8 cellular contexts compared by ENCODE assay signal in genomic region chr19:35000647-35001501, GRCh38. TPM values are rescaled to one million over a fixed set of nuclear protein-coding genes. Genes with fewer than 3 reads are reported as not detected.
DNase-seq lines count a peak whose midpoint lies in the region; ATAC-seq and TF ChIP-seq lines count a peak whose summit lies in the region.

No MANE protein-coding gene starts in this region.

- peaks cover 85% of the 10 kb centered on the region for H3K4me1 ChIP-seq in CD4-positive, alpha-beta memory T cell (ENCODE audit: insufficient read depth, low read length)
- H3K4me1 ChIP-seq in OCI-LY7 (ENCODE audit: insufficient read depth, low read length, poor library complexity, severe bottlenecking), result peaks cover 63% of the 10 kb centered on the region
- H3K4me1 ChIP-seq in vagina, result peaks cover 62% of the 10 kb centered on the region

- peak; percentile 4 for ATAC-seq in omental fat pad (ENCODE audit: low FRiP score)

- peak overlapping the region; percentile 94 to 99 (median 99) for H3K4me3 Mint-ChIP-seq in CD4-positive, alpha-beta memory T cell
- H3K4me3 Mint-ChIP-seq in activated T-helper 1 cell treated with anti-CD3 and anti-CD28 coated beads, Interleukin-12 subunit alpha, Interleukin-12 subunit beta, Interleukin-2, Interleukin-4 antibody, amounts not matched to agents 30 ng/mL and 10 ng/mL and 1 ng/mL, durations not matched to agents 14 hours and 24 hours and 36 hours, result peak overlapping the region; percentile 98

- DNase-seq in CD4-positive, alpha-beta memory T cell, result peak; percentile 56 to 89 (median 60)
- DNase-seq in H7 (no peak), OCI-LY7 (ENCODE audit: low spot score) (peak; percentile 89), fibroblast of villous mesenchyme (ENCODE audit: low read depth) (peak; percentile 45), omental fat pad (ENCODE audit: low spot score) (no peak), vagina (ENCODE audit: extremely low spot score in 2 of 2) (no peak), NCI-H1436 (lab: John Stamatoyannopoulos, UW) (no peak)
- DNase-seq in activated T-helper 1 cell treated with anti-CD3 and anti-CD28 coated beads, Interleukin-12 subunit alpha, Interleukin-12 subunit beta, Interleukin-2, Interleukin-4 antibody, amounts not matched to agents 30 ng/mL and 10 ng/mL and 1 ng/mL, durations not matched to agents 14 hours and 24 hours and 36 hours (ENCODE audit: low spot score), result peak; percentile 44

- peaks cover 58% of the 10 kb centered on the region for H3K79me2 ChIP-seq in OCI-LY7 (ENCODE audit: insufficient read depth, low read depth, low read length)

- intact Hi-C loops in CD4-positive, alpha-beta memory T cell (cut with micrococcal nuclease), result loop anchor here (1.0 to 5.0 kb wide), 3 partner anchors 13 to 41 kb away; partner anchors contain the start of gene HPN
- intact Hi-C loops in OCI-LY7 (cut with micrococcal nuclease; ENCODE audit: unreplicated experiment), result no loop called here
- intact Hi-C loops in activated T-helper 1 cell treated with anti-CD3 and anti-CD28 coated beads, Interleukin-12 subunit alpha, Interleukin-12 subunit beta, Interleukin-2, Interleukin-4 antibody, amounts not matched to agents 30 ng/mL and 10 ng/mL and 1 ng/mL, durations not matched to agents 14 hours and 24 hours and 36 hours (cut with micrococcal nuclease), result loop anchor here (1.0 to 5.0 kb wide), 5 partner anchors 11 to 269 kb away; partner anchors contain the start of genes ZNF181, ZNF599 and ZNF792
- intact Hi-C loops in vagina (cut with DNase I), result no loop called here

- peaks cover 7% of the 10 kb centered on the region for H3K36me3 ChIP-seq in CD4-positive, alpha-beta memory T cell (ENCODE audit: insufficient read depth, low read length)
- peaks cover 20% of the 10 kb centered on the region for H3K36me3 ChIP-seq in H7 (replicated peaks; ENCODE audit: control insufficient read depth, insufficient read depth, low read length)
- H3K36me3 ChIP-seq in OCI-LY7 (ENCODE audit: insufficient read depth, low read length), result peaks cover 44% of the 10 kb centered on the region
- H3K36me3 ChIP-seq in vagina, result no peaks in the 10 kb centered on the region

- no peaks in the 10 kb centered on the region for H3K9me3 ChIP-seq in CD4-positive, alpha-beta memory T cell (ENCODE audit: control insufficient read depth in 1 of 2, low read length in 2 of 2)
- H3K9me3 ChIP-seq in OCI-LY7 (ENCODE audit: low read length) (no peaks in the 10 kb centered on the region), vagina (no peaks in the 10 kb centered on the region)

- H4K20me1 ChIP-seq in OCI-LY7 (ENCODE audit: insufficient read depth, low read length), result peaks cover 10% of the 10 kb centered on the region; the same call in 1 of the 2 replicates

- no peaks in the 10 kb centered on the region for H3K9me3 Mint-ChIP-seq in CD4-positive, alpha-beta memory T cell
- H3K9me3 Mint-ChIP-seq in activated T-helper 1 cell treated with anti-CD3 and anti-CD28 coated beads, Interleukin-12 subunit alpha, Interleukin-12 subunit beta, Interleukin-2, Interleukin-4 antibody, amounts not matched to agents 30 ng/mL and 10 ng/mL and 1 ng/mL, durations not matched to agents 14 hours and 24 hours and 36 hours, result no peaks in the 10 kb centered on the region

- H3K27ac Mint-ChIP-seq in CD4-positive, alpha-beta memory T cell, result peak overlapping the region; percentile 88 to 99 (median 98)
- H3K27ac Mint-ChIP-seq in activated T-helper 1 cell treated with anti-CD3 and anti-CD28 coated beads, Interleukin-12 subunit alpha, Interleukin-12 subunit beta, Interleukin-2, Interleukin-4 antibody, amounts not matched to agents 30 ng/mL and 10 ng/mL and 1 ng/mL, durations not matched to agents 14 hours and 24 hours and 36 hours, result peak overlapping the region; percentile 95

- H3K4me3 ChIP-seq in CD4-positive, alpha-beta memory T cell (ENCODE audit: low read length in 2 of 2), result peak overlapping the region; percentile 32 to 83
- H3K4me3 ChIP-seq in H7 (ENCODE audit: insufficient read depth, low read depth, low read length) (peak overlapping the region; percentile 94), OCI-LY7 (ENCODE audit: low read depth, low read length, poor library complexity, severe bottlenecking) (peak overlapping the region; percentile 73), fibroblast of villous mesenchyme (ENCODE audit: low read depth, low read length) (peak overlapping the region; percentile 77), vagina (peak overlapping the region; percentile 70 to 93)

- H3K4me2 ChIP-seq in OCI-LY7 (ENCODE audit: low read length), result peak overlapping the region; percentile 95

- POLR2A ChIA-PET in CD4-positive, alpha-beta memory T cell (lab: Charles Lee; ENCODE audit: partially characterized antibody), result interaction anchor here (0.8 to 11.0 kb wide), 13 partner anchors 10 to 1214 kb away, joined by 3 to 282 read pairs (median 6); partner anchors contain the start of genes ZNF146, ZNF565 and ZNF792
- POLR2A ChIA-PET in OCI-LY7 (lab: Charles Lee), result interaction anchor here (0.5 to 0.7 kb wide), 3 partner anchors 235 to 459 kb away, joined by 3 to 4 read pairs (median 4); no protein-coding TSS in a partner anchor

- H3K4me1 Mint-ChIP-seq in CD4-positive, alpha-beta memory T cell, result peaks cover 50 to 86% (median 70%) of the 10 kb centered on the region in 4 donors
- H3K4me1 Mint-ChIP-seq in activated T-helper 1 cell treated with anti-CD3 and anti-CD28 coated beads, Interleukin-12 subunit alpha, Interleukin-12 subunit beta, Interleukin-2, Interleukin-4 antibody, amounts not matched to agents 30 ng/mL and 10 ng/mL and 1 ng/mL, durations not matched to agents 14 hours and 24 hours and 36 hours (ENCODE audit: low read depth), result peaks cover 59% of the 10 kb centered on the region

- H3K27me3 ChIP-seq in CD4-positive, alpha-beta memory T cell (ENCODE audit: insufficient read depth, low read length), result no peaks in the 10 kb centered on the region
- H3K27me3 ChIP-seq in H7 (ENCODE audit: control insufficient read depth, insufficient read depth, low read length) (no peaks in the 10 kb centered on the region), vagina (no peaks in the 10 kb centered on the region)

- H3K9me2 ChIP-seq in OCI-LY7 (ENCODE audit: insufficient read depth, low read length), result no peaks in the 10 kb centered on the region

- no TSS peak for BruUV-seq in OCI-LY7 (replicated peaks; lab: Mats Ljungman, UMichigan)

- no peak for TF ChIP-seq POLR2A in vagina (IDR thresholded peaks at IDR 0.05)

- CTCF ChIA-PET in CD4-positive, alpha-beta memory T cell (lab: Charles Lee; ENCODE audit: partially characterized antibody), result interaction anchor here (1.2 to 6.2 kb wide), 3 partner anchors 11 to 28 kb away, joined by 3 to 71 read pairs (median 47); no protein-coding TSS in a partner anchor
- CTCF ChIA-PET in OCI-LY7 (lab: Charles Lee; ENCODE audit: unreplicated experiment), result no interaction called here

- TF ChIP-seq CTCF in OCI-LY7 (conservative IDR thresholded peaks at IDR 0.05; ENCODE audit: low read length) (no peak), fibroblast of villous mesenchyme (IDR thresholded peaks at IDR 0.05; ENCODE audit: insufficient read depth, low read depth, low read length) (no peak), omental fat pad (IDR thresholded peaks at IDR 0.05) (no peak), vagina (IDR thresholded peaks at IDR 0.05) (no peak)

- peak overlapping the region; percentile 88 for H3K27ac ChIP-seq in CD4-positive, alpha-beta memory T cell (ENCODE audit: low read depth, low read length)
- H3K27ac ChIP-seq in OCI-LY7 (ENCODE audit: low read depth, low read length, poor library complexity, severe bottlenecking) (peak overlapping the region; percentile 88), vagina (peak overlapping the region; percentile 98)

- no peaks in the 10 kb centered on the region for H3K27me3 Mint-ChIP-seq in CD4-positive, alpha-beta memory T cell
- H3K27me3 Mint-ChIP-seq in activated T-helper 1 cell treated with anti-CD3 and anti-CD28 coated beads, Interleukin-12 subunit alpha, Interleukin-12 subunit beta, Interleukin-2, Interleukin-4 antibody, amounts not matched to agents 30 ng/mL and 10 ng/mL and 1 ng/mL, durations not matched to agents 14 hours and 24 hours and 36 hours (ENCODE audit: insufficient read depth), result no peaks in the 10 kb centered on the region

- peaks cover 0 to 28% of the 10 kb centered on the region in 2 donors for H3K36me3 Mint-ChIP-seq in CD4-positive, alpha-beta memory T cell
- H3K36me3 Mint-ChIP-seq in activated T-helper 1 cell treated with anti-CD3 and anti-CD28 coated beads, Interleukin-12 subunit alpha, Interleukin-12 subunit beta, Interleukin-2, Interleukin-4 antibody, amounts not matched to agents 30 ng/mL and 10 ng/mL and 1 ng/mL, durations not matched to agents 14 hours and 24 hours and 36 hours (ENCODE audit: low read depth), result peaks cover 20% of the 10 kb centered on the region

- H2AFZ ChIP-seq in OCI-LY7 (ENCODE audit: low read length), result no peak overlapping the region

RNA-seq across cellular contexts. Expression of gene GRAMD1A, which starts 0.8 kb away (rescaled TPM):
- 100 to 1,000 TPM; 205 to 221 TPM for total RNA-seq in CD4-positive, alpha-beta memory T cell
- polyA plus RNA-seq in CD4-positive, alpha-beta memory T cell, result 10 to 100 TPM; 16.3 to 55.4 TPM
- total RNA-seq in H7 (2014; rRNA removed; shearing (Covaris generic)), result 110 and 138 TPM in 2 replicates
- total RNA-seq in OCI-LY7 (2014; rRNA removed; shearing (Covaris generic)), result 67.9 and 84.2 TPM in 2 replicates
- 124 and 133 TPM in 2 replicates for total RNA-seq in OCI-LY7 (2022)
- 176 and 189 TPM in 2 replicates for total RNA-seq in activated T-helper 1 cell treated with anti-CD3 and anti-CD28 coated beads, Interleukin-12 subunit alpha, Interleukin-12 subunit beta, Interleukin-2, Interleukin-4 antibody, amounts not matched to agents 30 ng/mL and 10 ng/mL and 1 ng/mL, durations not matched to agents 14 hours and 24 hours and 36 hours
- 23.3 and 26.7 TPM in 2 replicates for total RNA-seq in fibroblast of villous mesenchyme
- 10 to 100 TPM; 34.7 to 70.7 (median 43.3) TPM for total RNA-seq in omental fat pad
- total RNA-seq in vagina, result 61.9 TPM

RNA-seq across cellular contexts. Expression of gene SCN1B, which starts 29.4 kb away (rescaled TPM):
- total RNA-seq in CD4-positive, alpha-beta memory T cell, result 1 to 10 TPM; 1.4 to 1.5 TPM
- polyA plus RNA-seq in CD4-positive, alpha-beta memory T cell, result under 1 TPM in 1 of 2 donors, not detected in 1; 0.64 TPM
- total RNA-seq in H7 (2014; rRNA removed; shearing (Covaris generic)), result 8.1 and 8.9 TPM in 2 replicates
- total RNA-seq in OCI-LY7 (2014; rRNA removed; shearing (Covaris generic)), result 0.41 and 0.59 TPM in 2 replicates
- total RNA-seq in OCI-LY7 (2022) (3.1 and 3.6 TPM in 2 replicates), fibroblast of villous mesenchyme (2.6 and 3.2 TPM in 2 replicates), omental fat pad (10 to 100 TPM in 3 of 4 donors, 1 to 10 TPM in 1; 8.0 to 23.2 (median 11.8) TPM), vagina (8.6 TPM)
- total RNA-seq in activated T-helper 1 cell treated with anti-CD3 and anti-CD28 coated beads, Interleukin-12 subunit alpha, Interleukin-12 subunit beta, Interleukin-2, Interleukin-4 antibody, amounts not matched to agents 30 ng/mL and 10 ng/mL and 1 ng/mL, durations not matched to agents 14 hours and 24 hours and 36 hours, result 1.1 and 1.2 TPM in 2 replicates

RNA-seq across cellular contexts. Expression of gene ZNF792, which starts 36.8 kb away (rescaled TPM):
- 10 to 100 TPM; 33.9 to 34.7 TPM for total RNA-seq in CD4-positive, alpha-beta memory T cell
- 10 to 100 TPM; 10.1 to 23.9 TPM for polyA plus RNA-seq in CD4-positive, alpha-beta memory T cell
- 16.7 and 18.0 TPM in 2 replicates for total RNA-seq in H7 (2014; rRNA removed; shearing (Covaris generic))
- 8.0 and 8.3 TPM in 2 replicates for total RNA-seq in OCI-LY7 (2014; rRNA removed; shearing (Covaris generic))
- total RNA-seq in OCI-LY7 (2022) (9.5 TPM in 2 replicates), fibroblast of villous mesenchyme (5.8 and 6.5 TPM in 2 replicates), omental fat pad (10 to 100 TPM in 2 of 4 donors, 1 to 10 TPM in 2; 3.7 to 29.3 (median 8.7) TPM), vagina (4.2 TPM)
- total RNA-seq in activated T-helper 1 cell treated with anti-CD3 and anti-CD28 coated beads, Interleukin-12 subunit alpha, Interleukin-12 subunit beta, Interleukin-2, Interleukin-4 antibody, amounts not matched to agents 30 ng/mL and 10 ng/mL and 1 ng/mL, durations not matched to agents 14 hours and 24 hours and 36 hours, result 6.5 and 6.8 TPM in 2 replicates

RNA-seq across cellular contexts. Expression of gene HPN, which starts 40.6 kb away (rescaled TPM):
- total RNA-seq in CD4-positive, alpha-beta memory T cell, result under 1 TPM in 1 of 2 experiments, not detected in 1; 0.15 TPM
- under 1 TPM in 1 of 2 donors, not detected in 1; 0.57 TPM for polyA plus RNA-seq in CD4-positive, alpha-beta memory T cell
- total RNA-seq in H7 (2014; rRNA removed; shearing (Covaris generic)), result 6.1 and 13.9 TPM in 2 replicates
- 0.19 TPM in 1 of 2 replicates, not detected in the other for total RNA-seq in OCI-LY7 (2014; rRNA removed; shearing (Covaris generic))
- total RNA-seq in OCI-LY7 (2022) (0.17 TPM in 1 of 2 replicates, not detected in the other), fibroblast of villous mesenchyme (not detected in 2 replicates), omental fat pad (1 to 10 TPM in 3 of 4 donors, under 1 TPM in 1; 0.95 to 1.4 (median 1.2) TPM), vagina (not detected)
- not detected in 2 replicates for total RNA-seq in activated T-helper 1 cell treated with anti-CD3 and anti-CD28 coated beads, Interleukin-12 subunit alpha, Interleukin-12 subunit beta, Interleukin-2, Interleukin-4 antibody, amounts not matched to agents 30 ng/mL and 10 ng/mL and 1 ng/mL, durations not matched to agents 14 hours and 24 hours and 36 hours

Comparison
In these comparisons a context has a peak if more than half of its experiments do, and no peak if none do; other contexts are left out.
1. DNase-seq: peak in CD4-positive, alpha-beta memory T cell (5 of 5), OCI-LY7 (single experiment), activated T-helper 1 cell treated with anti-CD3 and anti-CD28 coated beads, Interleukin-12 subunit alpha, Interleukin-12 subunit beta, Interleukin-2, Interleukin-4 antibody, amounts not matched to agents 30 ng/mL and 10 ng/mL and 1 ng/mL, durations not matched to agents 14 hours and 24 hours and 36 hours (single experiment) and fibroblast of villous mesenchyme (single experiment); none in H7 (single experiment), omental fat pad (single experiment), vagina (0 of 2) and NCI-H1436 (single experiment).
2. intact Hi-C loops: an anchor here in CD4-positive, alpha-beta memory T cell (1.0 to 5.0 kb wide) and activated T-helper 1 cell treated with anti-CD3 and anti-CD28 coated beads, Interleukin-12 subunit alpha, Interleukin-12 subunit beta, Interleukin-2, Interleukin-4 antibody, amounts not matched to agents 30 ng/mL and 10 ng/mL and 1 ng/mL, durations not matched to agents 14 hours and 24 hours and 36 hours (1.0 to 5.0 kb wide); none called in OCI-LY7 and vagina.
3. Peak in every context shown above with its lines, with median percentiles within 50 percentile points of each other: H3K27ac ChIP-seq and H3K4me3 ChIP-seq.